29 cellular contexts compared by ENCODE assay signal in genomic region chr2:11140492-11140891, GRCh38. TPM values are rescaled to one million over a fixed set of nuclear protein-coding genes. Genes with fewer than 3 reads are reported as not detected.
DNase-seq lines count a peak whose midpoint lies in the region; ATAC-seq and TF ChIP-seq lines count a peak whose summit lies in the region.
"Had no signal": no experiment of that assay in that cellular context is flagged by ENCODE, and none has a peak within 500 bp of the region (broad histone marks: within the 10 kb centered on the region; RNA-seq: fewer than 3 reads in every experiment).

No MANE protein-coding gene starts in this region.

- CTCF ChIA-PET in mammary epithelial cell (lab: Charles Lee; ENCODE audit: low non-redundant PET): no interaction called here

- 96% methylated on average over 4 of the region's 4 CpGs for WGBS in mammary epithelial cell (ENCODE audit: low coverage, missing lambda C conversion rate)
- 80 to 82% (median 81%) methylated on average over 4 of the region's 4 CpGs for WGBS in ovary, 3 donors

- no peak overlapping the region for H3K9ac ChIP-seq in mammary epithelial cell (ENCODE audit: insufficient read depth, low read length)

- no peaks in the 10 kb centered on the region for H4K20me1 ChIP-seq in mammary epithelial cell (ENCODE audit: insufficient read depth, low read length)

- in situ Hi-C loops in mammary epithelial cell (cut with MboI; ENCODE audit: low sequenced_read_pairs in 2 of 2): no loop called here

- intact Hi-C loops in mammary epithelial cell (cut with micrococcal nuclease) (no loop called here), breast epithelium (cut with DNase I; ENCODE audit: low total_unique reads) (no loop called here), ovary (cut with DNase I) (no loop called here)

- no peaks in the 10 kb centered on the region for H3K9me3 Mint-ChIP-seq in effector memory CD8-positive, alpha-beta T cell
- H3K9me3 Mint-ChIP-seq: CD4-positive, alpha-beta memory T cell; immature natural killer cell had no signal

- no peak overlapping the region for H3K4me2 ChIP-seq in mammary epithelial cell (ENCODE audit: insufficient read depth, low read depth, low read length)

- dilution Hi-C loops in mammary epithelial cell (cut with HindIII; ENCODE audit: low sequenced_read_pairs): loop anchor here (25.0 kb wide), 1 partner anchor 447 kb away; no protein-coding TSS in a partner anchor

- H3K27me3 Mint-ChIP-seq in effector memory CD8-positive, alpha-beta T cell: peaks cover 39 to 69% of the 10 kb centered on the region in 2 donors

- no peaks in the 10 kb centered on the region for H3K4me1 Mint-ChIP-seq in effector memory CD8-positive, alpha-beta T cell (ENCODE audit: low read depth in 2 of 2)
- H3K4me1 Mint-ChIP-seq: activated CD8-positive, alpha-beta memory T cell treated with anti-CD3 and anti-CD28 coated beads, Interleukin-2, amount 10 ng/mL, durations not matched to agents 7 days and 5 days; immature natural killer cell had no signal

- no peak for TF ChIP-seq EP300 in ovary (IDR thresholded peaks at IDR 0.05)

- TF ChIP-seq CTCF in mammary epithelial cell (conservative IDR thresholded peaks at IDR 0.05 in 1 of 2, IDR thresholded peaks at IDR 0.05 in 1 of 2; ENCODE audit: extremely low read depth in 1 of 2, insufficient read depth in 1 of 2, low read depth in 1 of 2, low read length in 2 of 2) (no peak), breast epithelium (IDR thresholded peaks at IDR 0.05) (no peak), choroid plexus epithelial cell (conservative IDR thresholded peaks at IDR 0.05; ENCODE audit: low read depth, low read length) (no peak), ovary (IDR thresholded peaks at IDR 0.05) (no peak)

- H3K4me3 Mint-ChIP-seq in effector memory CD8-positive, alpha-beta T cell: no peak overlapping the region
- H3K4me3 Mint-ChIP-seq: activated CD8-positive, alpha-beta memory T cell treated with anti-CD3 and anti-CD28 coated beads, Interleukin-2, amount 10 ng/mL, durations not matched to agents 7 days and 5 days; CD4-positive, alpha-beta memory T cell; immature natural killer cell had no signal

- no peak overlapping the region for H3K27ac Mint-ChIP-seq in effector memory CD8-positive, alpha-beta T cell
- H3K27ac Mint-ChIP-seq: activated CD8-positive, alpha-beta memory T cell treated with anti-CD3 and anti-CD28 coated beads, Interleukin-2, amount 10 ng/mL, durations not matched to agents 7 days and 5 days; CD4-positive, alpha-beta memory T cell; immature natural killer cell had no signal

- no peak for ATAC-seq in effector memory CD8-positive, alpha-beta T cell (replicated peaks)
- ATAC-seq: activated CD8-positive, alpha-beta memory T cell treated with anti-CD3 and anti-CD28 coated beads, Interleukin-2, amount 10 ng/mL, durations not matched to agents 7 days and 5 days; gastroesophageal sphincter; HCT116; left lung had no signal

- H2AFZ ChIP-seq in mammary epithelial cell (ENCODE audit: low read depth, low read length): no peak overlapping the region

- no peaks in the 10 kb centered on the region for H3K4me1 ChIP-seq in mammary epithelial cell (ENCODE audit: insufficient read depth, low read length)
- no peaks in the 10 kb centered on the region for H3K4me1 ChIP-seq in breast epithelium
- peaks cover 7% of the 10 kb centered on the region for H3K4me1 ChIP-seq in SJSA1 (replicated peaks)
- H3K4me1 ChIP-seq in ovary (ENCODE audit: insufficient read depth): no peaks in the 10 kb centered on the region
- H3K4me1 ChIP-seq: colonic mucosa, esophagus muscularis mucosa, gastroesophageal sphincter, left lung, prostate gland, testis, vagina had no signal

- H3K27ac ChIP-seq in mammary epithelial cell (ENCODE audit: insufficient read depth, low read depth, low read length) (no peak overlapping the region), breast epithelium (no peak overlapping the region), SJSA1 (peak overlapping the region; percentile 52), ovary (no peak overlapping the region)
- H3K27ac ChIP-seq: 22Rv1, colonic mucosa, esophagus muscularis mucosa, gastroesophageal sphincter, left lung, prostate gland, testis, vagina had no signal

- DNase-seq in mammary epithelial cell: peak; percentile 22
- no peak for DNase-seq in breast epithelium (ENCODE audit: low spot score in 2 of 2)
- DNase-seq in SJSA1 (ENCODE audit: low read depth in 1 of 2, low spot score in 2 of 2): no peak
- DNase-seq in choroid plexus epithelial cell (ENCODE audit: low read depth): peak; percentile 30
- peak; percentile 25 for DNase-seq in stromal cell of bone marrow (ENCODE audit: low read depth)
- DNase-seq in ovary: no peak
- DNase-seq in kidney tubule cell (ENCODE audit: low spot score): no peak
- DNase-seq in effector memory CD8-positive, alpha-beta T cell: no peak
- DNase-seq: activated CD4-positive, alpha-beta T cell treated with anti-CD3 and anti-CD28 coated beads, Interleukin-2, amount 50 U/mL, for 1 hour; activated CD8-positive, alpha-beta memory T cell treated with anti-CD3 and anti-CD28 coated beads, Interleukin-2, amount 10 ng/mL, durations not matched to agents 7 days and 5 days; activated naive CD4-positive, alpha-beta T cell; activated T-cell treated with anti-CD3 and anti-CD28 coated beads, Interleukin-2, amount 50 U/mL, for 48 hours; AML-193; CD4-positive, alpha-beta memory T cell; colonic mucosa; hippocampal formation; immature natural killer cell; left lung; NCI-H146; NCI-H446 treated with DMSO at 0.1 percent for 48 hours; stimulated activated naive CD4-positive, alpha-beta T cell treated with Interleukin-2 at 50 U/mL for 16 hours; T-helper 9 cell; testis had no signal

- H3K4me3 ChIP-seq in mammary epithelial cell (replicated peaks in 1 of 3; ENCODE audit: insufficient read depth in 1 of 3, low read depth in 2 of 3, low read length in 3 of 3) (no peak overlapping the region), breast epithelium (no peak overlapping the region), SJSA1 (no peak overlapping the region), choroid plexus epithelial cell (ENCODE audit: low read depth, low read length) (no peak overlapping the region), ovary (no peak overlapping the region)
- H3K4me3 ChIP-seq: colonic mucosa, esophagus muscularis mucosa, gastroesophageal sphincter, left lung, prostate gland, testis, vagina had no signal

- H3K9me3 ChIP-seq in mammary epithelial cell (replicated peaks; ENCODE audit: insufficient read depth, low read length): no peaks in the 10 kb centered on the region
- H3K9me3 ChIP-seq in breast epithelium: no peaks in the 10 kb centered on the region
- no peaks in the 10 kb centered on the region for H3K9me3 ChIP-seq in SJSA1 (replicated peaks)
- no peaks in the 10 kb centered on the region for H3K9me3 ChIP-seq in ovary
- H3K9me3 ChIP-seq: colonic mucosa, esophagus muscularis mucosa, gastroesophageal sphincter, left lung, prostate gland, testis, vagina had no signal

- H3K27me3 ChIP-seq in mammary epithelial cell (ENCODE audit: insufficient read depth, low read length): peaks cover 2% of the 10 kb centered on the region
- H3K27me3 ChIP-seq in breast epithelium: no peaks in the 10 kb centered on the region
- peaks cover 4% of the 10 kb centered on the region; the same call in 1 of the 2 replicates for H3K27me3 ChIP-seq in SJSA1 (replicated peaks)
- no peaks in the 10 kb centered on the region for H3K27me3 ChIP-seq in ovary
- H3K27me3 ChIP-seq: colonic mucosa, gastroesophageal sphincter, testis, vagina had no signal

- peaks cover under 1% of the 10 kb centered on the region for H3K36me3 Mint-ChIP-seq in effector memory CD8-positive, alpha-beta T cell (ENCODE audit: insufficient read depth)
- H3K36me3 Mint-ChIP-seq: activated CD8-positive, alpha-beta memory T cell treated with anti-CD3 and anti-CD28 coated beads, Interleukin-2, amount 10 ng/mL, durations not matched to agents 7 days and 5 days; immature natural killer cell had no signal

- TF ChIP-seq POLR2A in breast epithelium (IDR thresholded peaks at IDR 0.05) (no peak), ovary (IDR thresholded peaks at IDR 0.05) (no peak)

- H3K36me3 ChIP-seq in mammary epithelial cell (ENCODE audit: insufficient read depth, low read length) (no peaks in the 10 kb centered on the region), breast epithelium (no peaks in the 10 kb centered on the region), SJSA1 (no peaks in the 10 kb centered on the region), ovary (no peaks in the 10 kb centered on the region)
- H3K36me3 ChIP-seq: colonic mucosa, esophagus muscularis mucosa, gastroesophageal sphincter, left lung, prostate gland, vagina had no signal

- no peaks in the 10 kb centered on the region for H3K79me2 ChIP-seq in mammary epithelial cell (ENCODE audit: insufficient read depth, low read length)

- no TSS peak for BruUV-seq in mammary epithelial cell (replicated peaks; lab: Mats Ljungman, UMichigan)

RNA-seq across cellular contexts. Expression of gene SLC66A3, which starts 14.8 kb away (rescaled TPM):
- total RNA-seq in mammary epithelial cell (10 to 100 TPM; 16.1 to 23.3 TPM), breast epithelium (100 to 1,000 TPM in 1 of 3 donors, 10 to 100 TPM in 2; 47.6 to 111 (median 62.6) TPM), ovary (10 to 100 TPM; 22.9 to 76.2 (median 29.1) TPM)
- polyA plus RNA-seq in mammary epithelial cell (18.5 TPM), ovary (10 to 100 TPM; 36.5 to 43.5 TPM)
- 11.6 TPM for polyA minus RNA-seq in mammary epithelial cell
- 34.7 and 35.7 TPM in 2 replicates for total RNA-seq in SJSA1 (2014; rRNA removed; shearing (Covaris generic))

Comparison
In these comparisons a context has a peak if more than half of its experiments do, and no peak if none do; other contexts are left out.
1. DNase-seq: peak in mammary epithelial cell (single experiment), choroid plexus epithelial cell (single experiment) and stromal cell of bone marrow (single experiment); none in breast epithelium (0 of 2), SJSA1 (0 of 2), ovary (0 of 5), kidney tubule cell (single experiment) and effector memory CD8-positive, alpha-beta T cell (0 of 3).